In genomic region chr14:23277928-23278327, GRCh38 we compare ENCODE assay signal across 14 cellular contexts. TPM values are rescaled to one million over a fixed set of nuclear protein-coding genes. Genes with fewer than 3 reads are reported as not detected.
"Had no signal": no experiment of that assay in that cellular context is flagged by ENCODE, and none has a peak within 500 bp of the region (broad histone marks: within the 10 kb centered on the region; RNA-seq: fewer than 3 reads in every experiment).

No MANE protein-coding gene starts in this region.

RNA-seq across cellular contexts. Expression of gene RNF212B, which starts 40.2 kb away (rescaled TPM):
- total RNA-seq: activated B cell treated with CpG ODN at 0.5 μM for 24 hours; activated CD8-positive, alpha-beta T cell treated with anti-CD3 and anti-CD28 coated beads for 36 hours; activated T-cell treated with anti-CD3 and anti-CD28 coated beads, Interleukin-2, amount 50 U/mL, for 4 hours; activated T-helper 17 cell treated with anti-CD3 and anti-CD28 coated beads, Interleukin-2, amount 50 U/mL, for 72 hours; astrocyte; bronchial epithelial cell; cardiac septum; cerebellum; endodermal cell; epithelial cell of proximal tubule; foreskin keratinocyte; gastrocnemius medialis; heart left ventricle; T-helper 2 cell treated with Interferon-gamma antibody and Interleukin-4, amounts not matched to agents 100 ng/mL and 5 ng/mL, for 36 hours had no signal
- polyA plus RNA-seq: heart left ventricle had no signal
